Comparison of ENCODE assay signal across 20 cellular contexts in genomic region chr6:165647041-165647440, GRCh38. TPM values are rescaled to one million over a fixed set of nuclear protein-coding genes. Genes with fewer than 3 reads are reported as not detected.
DNase-seq lines count a peak whose midpoint lies in the region; ATAC-seq and TF ChIP-seq lines count a peak whose summit lies in the region.
"Had no signal": no experiment of that assay in that cellular context is flagged by ENCODE, and none has a peak within 500 bp of the region (broad histone marks: within the 10 kb centered on the region; RNA-seq: fewer than 3 reads in every experiment).

No MANE protein-coding gene starts in this region.

- intact Hi-C loops in heart right ventricle (cut with DNase I) (loop anchor here in 1 of 10 donors (5.0 kb wide), 1 partner anchor 75 kb away; no protein-coding TSS in a partner anchor), Right ventricle myocardium superior (cut with DNase I) (no loop called here), stomach (cut with DNase I; ENCODE audit: low total_unique reads) (no loop called here)

- H3K4me1 ChIP-seq in heart right ventricle (peaks cover 12 to 50% (median 33%) of the 10 kb centered on the region in 9 donors), stomach (peaks cover 6 to 17% (median 11%) of the 10 kb centered on the region in 4 donors), HAP-1 (peaks cover 15% of the 10 kb centered on the region)
- H3K4me1 ChIP-seq: Peyer's patch had no signal

- peaks cover 3% of the 10 kb centered on the region for H3K27me3 Mint-ChIP-seq in endothelial cell (ENCODE audit: unreplicated experiment)

- no peak for TF ChIP-seq POLR2A in stomach (IDR thresholded peaks at IDR 0.05)

- H3K4me3 ChIP-seq in heart right ventricle (peak overlapping the region in 1 of 10 donors; percentile 11), stomach (peak overlapping the region in 1 of 4 donors; percentile 9), HAP-1 (no peak overlapping the region)
- H3K4me3 ChIP-seq: GM23248, Peyer's patch had no signal

- in situ Hi-C loops in HAP-1 (cut with MboI; ENCODE audit: low sequenced_read_pairs), result no loop called here

- H3K36me3 Mint-ChIP-seq in endothelial cell (ENCODE audit: low read depth, unreplicated experiment), result peaks cover 2% of the 10 kb centered on the region
- H3K36me3 Mint-ChIP-seq: CD4-positive, CD25-positive, alpha-beta regulatory T cell had no signal

- peak in 1 of 8 donors; percentile 6 for ATAC-seq in heart right ventricle
- ATAC-seq in Right ventricle myocardium superior (ENCODE audit: poor library complexity), result no peak

- H3K27ac ChIP-seq in heart right ventricle, result peak overlapping the region in 6 of 10 donors; percentile 33 to 57 (median 50)
- H3K27ac ChIP-seq in stomach, result peak overlapping the region in 4 of 5 donors; percentile 20 to 70 (median 41)
- H3K27ac ChIP-seq: GM23248, KMS-11, Peyer's patch had no signal

- H3K9me3 ChIP-seq in heart right ventricle (no peaks in the 10 kb centered on the region), stomach (no peaks in the 10 kb centered on the region), HAP-1 (no peaks in the 10 kb centered on the region)
- H3K9me3 ChIP-seq: Peyer's patch had no signal

- H3K4me1 Mint-ChIP-seq in endothelial cell (ENCODE audit: unreplicated experiment), result peaks cover 34% of the 10 kb centered on the region
- H3K4me1 Mint-ChIP-seq: CD4-positive, CD25-positive, alpha-beta regulatory T cell had no signal

- no peaks in the 10 kb centered on the region for H3K27me3 ChIP-seq in heart right ventricle
- no peaks in the 10 kb centered on the region for H3K27me3 ChIP-seq in stomach
- H3K27me3 ChIP-seq in HAP-1 (ENCODE audit: low read depth), result no peaks in the 10 kb centered on the region
- H3K27me3 ChIP-seq: Peyer's patch had no signal

- no peak overlapping the region for H3K4me3 Mint-ChIP-seq in endothelial cell (ENCODE audit: unreplicated experiment)
- H3K4me3 Mint-ChIP-seq: CD4-positive, CD25-positive, alpha-beta regulatory T cell had no signal

- H3K36me3 ChIP-seq in heart right ventricle (no peaks in the 10 kb centered on the region), stomach (no peaks in the 10 kb centered on the region), HAP-1 (replicated peaks) (no peaks in the 10 kb centered on the region)
- H3K36me3 ChIP-seq: Peyer's patch had no signal

- H3K27ac Mint-ChIP-seq in endothelial cell (ENCODE audit: unreplicated experiment), result peak overlapping the region; percentile 89
- H3K27ac Mint-ChIP-seq: CD4-positive, CD25-positive, alpha-beta regulatory T cell had no signal

- DNase-seq in heart right ventricle (no peak), Right ventricle myocardium superior (no peak), NCI-H2029 (lab: John Stamatoyannopoulos, UW) (peak; percentile 13), endothelial cell (ENCODE audit: low spot score) (no peak), stomach (no peak), HAP-1 (ENCODE audit: low spot score in 2 of 2) (no peak), NCI-H510A (lab: John Stamatoyannopoulos, UW) (no peak), epidermal melanocyte (ENCODE audit: insufficient read length, low spot score) (no peak)
- DNase-seq: AML-193; CD4-positive, CD25-positive, alpha-beta regulatory T cell; DND-41; GDM1; GM23248; MM.1S; NCI-H1417; NCI-H2081 treated with DMSO at 0.1 percent for 48 hours; NCI-H226; NCI-H526 treated with DMSO at 0.1 percent for 48 hours; Peyer's patch had no signal

- WGBS in heart right ventricle, 2 donors, result 59 to 60% methylated on average over 6 of the region's 6 CpGs
- WGBS in stomach, 5 donors, result 18 to 44% (median 24%) methylated on average over 6 of the region's 6 CpGs

- TF ChIP-seq CTCF in heart right ventricle (IDR thresholded peaks at IDR 0.05), result no peak
- no peak for TF ChIP-seq CTCF in endothelial cell (IDR thresholded peaks at IDR 0.05; ENCODE audit: unreplicated experiment)
- TF ChIP-seq CTCF in stomach (IDR thresholded peaks at IDR 0.05), result no peak

- no peaks in the 10 kb centered on the region for H3K9me3 Mint-ChIP-seq in endothelial cell (ENCODE audit: unreplicated experiment)

- no peak for TF ChIP-seq EP300 in stomach (IDR thresholded peaks at IDR 0.05)

RNA-seq across cellular contexts. Expression of gene PDE10A, which starts 16.0 kb away (rescaled TPM):
- total RNA-seq in heart right ventricle (10 to 100 TPM; 10.0 to 20.4 (median 14.9) TPM), Right ventricle myocardium superior (11.6 TPM), endothelial cell (ENCODE audit: unreplicated experiment) (11.5 TPM), stomach (10 to 100 TPM in 2 of 5 donors, 1 to 10 TPM in 2, not detected in 1; 3.5 to 58.2 (median 13.9) TPM)
- polyA plus RNA-seq in heart right ventricle (10 to 100 TPM in 1 of 2 donors, 1 to 10 TPM in 1; 6.8 to 10.4 TPM), stomach (1 to 10 TPM in 2 of 3 donors, under 1 TPM in 1; 0.78 to 4.6 (median 2.7) TPM)
- total RNA-seq: CD4-positive, CD25-positive, alpha-beta regulatory T cell had no signal
- polyA plus RNA-seq: CD4-positive, CD25-positive, alpha-beta regulatory T cell had no signal
